In genomic region chr3:31648286-31648968, GRCh38 we compare ENCODE assay signal across 18 cellular contexts.
"Had no signal": no experiment of that assay in that cellular context is flagged by ENCODE, and none has a peak within 500 bp of the region (broad histone marks: within the 10 kb centered on the region; RNA-seq: fewer than 3 reads in every experiment).

No MANE protein-coding gene starts in this region.

- ATAC-seq: activated CD8-positive, alpha-beta memory T cell treated with anti-CD3 and anti-CD28 coated beads, Interleukin-2, amount 10 ng/mL, durations not matched to agents 7 days and 5 days had no signal

- H3K4me3 ChIP-seq: ascending aorta, coronary artery, heart right ventricle, left ventricle myocardium inferior had no signal

- H3K27ac Mint-ChIP-seq: activated CD8-positive, alpha-beta memory T cell treated with anti-CD3 and anti-CD28 coated beads, Interleukin-2, amount 10 ng/mL, durations not matched to agents 7 days and 5 days; activated naive CD8-positive, alpha-beta T cell treated with anti-CD3 and anti-CD28 coated beads, Interleukin-2, amount 10 ng/mL, durations not matched to agents 7 days and 5 days; activated T-cell treated with anti-CD3 and anti-CD28 coated beads, Interleukin-2, amount 50 U/mL, for 24 hours; stimulated activated naive CD8-positive, alpha-beta T cell treated with anti-CD3 and anti-CD28 coated beads, Interleukin-15, Interleukin-2, amounts not matched to agents 100 ng/mL and 50 ng/mL, for 24 hours had no signal

- H3K27me3 ChIP-seq: ascending aorta, heart right ventricle had no signal

- H3K4me1 ChIP-seq: ascending aorta, heart right ventricle, left ventricle myocardium inferior, parathyroid adenoma had no signal

- H3K9ac ChIP-seq: parathyroid adenoma had no signal

- H2AFZ ChIP-seq: parathyroid adenoma had no signal

- H3K27me3 Mint-ChIP-seq: activated CD8-positive, alpha-beta memory T cell treated with anti-CD3 and anti-CD28 coated beads, Interleukin-2, amount 10 ng/mL, durations not matched to agents 7 days and 5 days; activated naive CD8-positive, alpha-beta T cell treated with anti-CD3 and anti-CD28 coated beads, Interleukin-2, amount 10 ng/mL, durations not matched to agents 7 days and 5 days; activated T-cell treated with anti-CD3 and anti-CD28 coated beads, Interleukin-2, amount 50 U/mL, for 24 hours; stimulated activated naive CD8-positive, alpha-beta T cell treated with anti-CD3 and anti-CD28 coated beads, Interleukin-15, Interleukin-2, amounts not matched to agents 100 ng/mL and 50 ng/mL, for 24 hours had no signal

- H3K27ac ChIP-seq: ascending aorta, coronary artery, heart right ventricle, left ventricle myocardium inferior, parathyroid adenoma had no signal

- DNase-seq: activated CD4-positive, alpha-beta T cell treated with anti-CD3 and anti-CD28 coated beads, Interleukin-2, amount 50 U/mL, for 1 hour; activated CD4-positive, CD25-positive, alpha-beta regulatory T cell; activated CD8-positive, alpha-beta memory T cell treated with anti-CD3 and anti-CD28 coated beads, Interleukin-2, amount 10 ng/mL, durations not matched to agents 7 days and 5 days; activated effector memory CD4-positive, alpha-beta T cell treated with anti-CD3 and anti-CD28 coated beads, Interleukin-2, amount 50 U/mL, for 16 hours; activated naive CD8-positive, alpha-beta T cell treated with anti-CD3 and anti-CD28 coated beads, Interleukin-2, amount 10 ng/mL, durations not matched to agents 7 days and 5 days; activated T-cell treated with anti-CD3 and anti-CD28 coated beads, Interleukin-2, amount 50 U/mL, for 24 hours; effector CD4-positive, alpha-beta T cell; heart right ventricle; left ventricle myocardium inferior; mesenchymal stem cell; retina; stimulated activated CD4-positive, alpha-beta T cell treated with anti-CD3 and anti-CD28 coated beads, Interleukin-15, amount 100 ng/mL, for 24 hours; stimulated activated CD4-positive, alpha-beta T cell treated with anti-CD3 and anti-CD28 coated beads, Interleukin-4, amount 100 ng/mL, for 24 hours; T-helper 2 cell had no signal

- H3K4me1 Mint-ChIP-seq: activated CD8-positive, alpha-beta memory T cell treated with anti-CD3 and anti-CD28 coated beads, Interleukin-2, amount 10 ng/mL, durations not matched to agents 7 days and 5 days; activated naive CD8-positive, alpha-beta T cell treated with anti-CD3 and anti-CD28 coated beads, Interleukin-2, amount 10 ng/mL, durations not matched to agents 7 days and 5 days had no signal

- H3K79me2 ChIP-seq: parathyroid adenoma had no signal

- H3K4me3 Mint-ChIP-seq: activated CD8-positive, alpha-beta memory T cell treated with anti-CD3 and anti-CD28 coated beads, Interleukin-2, amount 10 ng/mL, durations not matched to agents 7 days and 5 days; activated naive CD8-positive, alpha-beta T cell treated with anti-CD3 and anti-CD28 coated beads, Interleukin-2, amount 10 ng/mL, durations not matched to agents 7 days and 5 days; activated T-cell treated with anti-CD3 and anti-CD28 coated beads, Interleukin-2, amount 50 U/mL, for 24 hours; stimulated activated naive CD8-positive, alpha-beta T cell treated with anti-CD3 and anti-CD28 coated beads, Interleukin-15, Interleukin-2, amounts not matched to agents 100 ng/mL and 50 ng/mL, for 24 hours had no signal
